Comparison of ENCODE assay signal across 20 cellular contexts in the genomic region with DNA sequence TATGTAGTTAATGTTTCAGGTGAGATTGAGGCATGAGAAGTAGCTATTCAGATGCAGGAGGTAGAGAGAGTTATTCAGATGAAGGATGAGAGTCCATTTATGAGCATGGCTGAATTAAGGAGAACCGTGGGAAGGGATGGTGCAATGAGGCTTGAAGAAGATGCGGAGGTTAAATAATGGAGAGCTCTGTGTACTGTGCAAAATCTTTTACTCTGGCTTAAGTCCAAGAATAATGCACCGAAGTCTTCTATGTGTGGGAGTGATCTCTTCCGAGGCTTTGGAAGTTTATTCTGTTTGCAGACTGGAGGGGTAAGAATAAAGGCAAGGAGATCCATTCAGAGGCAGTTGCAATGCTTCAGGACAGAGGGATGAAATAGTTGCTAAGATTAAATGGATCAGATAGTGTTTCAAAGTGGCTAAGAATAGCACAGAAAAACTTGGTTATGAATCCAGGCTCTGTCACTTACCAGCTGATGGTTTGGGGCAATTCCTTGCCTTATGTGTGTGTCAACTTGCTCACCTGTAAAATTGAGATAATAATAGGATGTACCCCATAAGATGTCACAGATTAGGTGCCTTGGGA.
"Had no signal": no experiment of that assay in that cellular context is flagged by ENCODE, and none has a peak within 500 bp of the region (broad histone marks: within the 10 kb centered on the region; RNA-seq: fewer than 3 reads in every experiment).

No MANE protein-coding gene starts in this region.

- H3K4me3 ChIP-seq: breast epithelium, hepatocyte, left ventricle myocardium inferior, right atrium auricular region, tibial artery had no signal

- ATAC-seq: activated CD8-positive, alpha-beta T cell treated with anti-CD3 and anti-CD28 coated beads for 36 hours; esophagus mucosa had no signal

- DNase-seq: activated CD4-positive, alpha-beta T cell treated with anti-CD3 and anti-CD28 coated beads, Interleukin-2, amount 10 ng/mL, durations not matched to agents 24 days and 14 days; activated CD8-positive, alpha-beta T cell treated with anti-CD3 and anti-CD28 coated beads for 36 hours; activated naive CD4-positive, alpha-beta T cell treated with Interleukin-2 at 50 U/mL for 16 hours; activated naive CD8-positive, alpha-beta T cell treated with anti-CD3 and anti-CD28 coated beads, Interleukin-2, amount 10 ng/mL, durations not matched to agents 7 days and 5 days; activated T-cell treated with anti-CD3 and anti-CD28 coated beads, Interleukin-2, amount 50 U/mL, for 24 hours; anterior cingulate cortex; cerebellar nuclear complex; effector CD4-positive, alpha-beta T cell; islet precursor cell; left ventricle myocardium inferior; mammary epithelial cell; midbrain; occipital lobe; stimulated activated CD4-positive, alpha-beta T cell treated with anti-CD3 and anti-CD28 coated beads, Interleukin-2, amount 100 ng/mL, for 24 hours; stimulated activated naive CD4-positive, alpha-beta T cell treated with Interleukin-2 at 50 U/mL for 16 hours; tibial artery had no signal
